Comparison of ENCODE assay signal across 15 cellular contexts in genomic region chr5:160665460-160665859, GRCh38.
DNase-seq lines count a peak whose midpoint lies in the region; ATAC-seq and TF ChIP-seq lines count a peak whose summit lies in the region.
"Had no signal": no experiment of that assay in that cellular context is flagged by ENCODE, and none has a peak within 500 bp of the region (broad histone marks: within the 10 kb centered on the region; RNA-seq: fewer than 3 reads in every experiment).

No MANE protein-coding gene starts in this region.

- H3K27ac ChIP-seq in DND-41 (ENCODE audit: low read length): peak overlapping the region; percentile 57
- no peak overlapping the region for H3K27ac ChIP-seq in gastroesophageal sphincter

- H3K36me3 Mint-ChIP-seq in glutamatergic neuron (ENCODE audit: unreplicated experiment) (no peaks in the 10 kb centered on the region), HFFc6 (ENCODE audit: low read depth) (no peaks in the 10 kb centered on the region)
- H3K36me3 Mint-ChIP-seq: CD14-positive monocyte; CD8-positive, alpha-beta memory T cell had no signal

- H3K4me1 Mint-ChIP-seq in glutamatergic neuron (ENCODE audit: low read depth, unreplicated experiment) (no peaks in the 10 kb centered on the region), HFFc6 (ENCODE audit: low read depth) (no peaks in the 10 kb centered on the region)
- H3K4me1 Mint-ChIP-seq: B cell; CD14-positive monocyte; CD8-positive, alpha-beta memory T cell had no signal

- TF ChIP-seq CTCF in DND-41 (IDR thresholded peaks at IDR 0.05; ENCODE audit: borderline replicate concordance, extremely low read depth, low read length, poor library complexity, severe bottlenecking) (no peak), gastroesophageal sphincter (IDR thresholded peaks at IDR 0.05) (no peak), glutamatergic neuron (IDR thresholded peaks at IDR 0.05; ENCODE audit: partially characterized antibody, unreplicated experiment) (no peak), HFFc6 (IDR thresholded peaks at IDR 0.05) (no peak)

- no peak overlapping the region for H3K4me3 Mint-ChIP-seq in glutamatergic neuron (ENCODE audit: unreplicated experiment)
- no peak overlapping the region for H3K4me3 Mint-ChIP-seq in HFFc6
- H3K4me3 Mint-ChIP-seq: B cell; CD14-positive monocyte; CD8-positive, alpha-beta memory T cell had no signal

- H3K4me3 ChIP-seq in DND-41 (ENCODE audit: low read depth in 1 of 2, low read length in 2 of 2): no peak overlapping the region
- no peak overlapping the region for H3K4me3 ChIP-seq in gastroesophageal sphincter

- no peaks in the 10 kb centered on the region for H4K20me1 ChIP-seq in DND-41 (ENCODE audit: insufficient read depth, low read length)

- no peaks in the 10 kb centered on the region for H3K27me3 Mint-ChIP-seq in glutamatergic neuron (ENCODE audit: unreplicated experiment)
- H3K27me3 Mint-ChIP-seq in HFFc6 (ENCODE audit: insufficient read depth): no peaks in the 10 kb centered on the region; the same call in 1 of the 2 replicates

- no peak overlapping the region for H3K4me2 ChIP-seq in DND-41 (ENCODE audit: insufficient read depth, low read length)

- H3K36me3 ChIP-seq in DND-41 (ENCODE audit: insufficient read depth, low read length): no peaks in the 10 kb centered on the region
- H3K36me3 ChIP-seq in gastroesophageal sphincter: no peaks in the 10 kb centered on the region

- DNase-seq in DND-41 (no peak), H4 (ENCODE audit: low spot score) (no peak), glutamatergic neuron (no peak), HFFc6 (no peak)
- DNase-seq: Caco-2; CD8-positive, alpha-beta memory T cell; GF-D8; H7; MM.1S had no signal

- no peak overlapping the region for H3K9ac ChIP-seq in DND-41 (ENCODE audit: low read depth, low read length)

- H3K4me1 ChIP-seq in DND-41 (ENCODE audit: insufficient read depth, low read length): peaks cover 21% of the 10 kb centered on the region
- H3K4me1 ChIP-seq in gastroesophageal sphincter: no peaks in the 10 kb centered on the region
- H3K4me1 ChIP-seq: Caco-2 had no signal

- H3K9me3 ChIP-seq in DND-41 (ENCODE audit: insufficient read depth, low read length, severe bottlenecking) (no peaks in the 10 kb centered on the region), gastroesophageal sphincter (no peaks in the 10 kb centered on the region)
- H3K9me3 ChIP-seq: Caco-2 had no signal

- no peaks in the 10 kb centered on the region for H3K79me2 ChIP-seq in DND-41 (ENCODE audit: insufficient read depth, low read length)

- peak; percentile 70 for ATAC-seq in DND-41 (ENCODE audit: insufficient read depth, low read depth)
- peak; percentile 60 for ATAC-seq in GM21619 (IDR thresholded peaks at IDR 0.05; ENCODE audit: unreplicated experiment)
- ATAC-seq in HG03354 (IDR thresholded peaks at IDR 0.05; ENCODE audit: poor library complexity, severe bottlenecking, unreplicated experiment): peak; percentile 65
- no peak for ATAC-seq in gastroesophageal sphincter
- ATAC-seq: HepG2 had no signal

- TF ChIP-seq POLR2A in gastroesophageal sphincter (IDR thresholded peaks at IDR 0.05): no peak

- H3K27ac Mint-ChIP-seq in glutamatergic neuron (ENCODE audit: unreplicated experiment) (no peak overlapping the region), HFFc6 (no peak overlapping the region)
- H3K27ac Mint-ChIP-seq: B cell; CD14-positive monocyte; CD8-positive, alpha-beta memory T cell had no signal

- peak overlapping the region; percentile 46 for H2AFZ ChIP-seq in DND-41 (ENCODE audit: low read depth, low read length)

- H3K27me3 ChIP-seq in DND-41 (ENCODE audit: insufficient read depth, low read length, poor library complexity): no peaks in the 10 kb centered on the region
- H3K27me3 ChIP-seq in gastroesophageal sphincter: no peaks in the 10 kb centered on the region

- no peak for TF ChIP-seq EP300 in gastroesophageal sphincter (IDR thresholded peaks at IDR 0.05)

- 62 to 68% methylated on average over 3 of the region's 3 CpGs for WGBS in gastroesophageal sphincter (ENCODE audit: low coverage in 1 of 2), 2 donors

- H3K9me3 Mint-ChIP-seq in glutamatergic neuron (ENCODE audit: unreplicated experiment) (no peaks in the 10 kb centered on the region), HFFc6 (peaks cover 2% of the 10 kb centered on the region)
